Comparison of ENCODE assay signal across 1 cellular context in the genomic region with DNA sequence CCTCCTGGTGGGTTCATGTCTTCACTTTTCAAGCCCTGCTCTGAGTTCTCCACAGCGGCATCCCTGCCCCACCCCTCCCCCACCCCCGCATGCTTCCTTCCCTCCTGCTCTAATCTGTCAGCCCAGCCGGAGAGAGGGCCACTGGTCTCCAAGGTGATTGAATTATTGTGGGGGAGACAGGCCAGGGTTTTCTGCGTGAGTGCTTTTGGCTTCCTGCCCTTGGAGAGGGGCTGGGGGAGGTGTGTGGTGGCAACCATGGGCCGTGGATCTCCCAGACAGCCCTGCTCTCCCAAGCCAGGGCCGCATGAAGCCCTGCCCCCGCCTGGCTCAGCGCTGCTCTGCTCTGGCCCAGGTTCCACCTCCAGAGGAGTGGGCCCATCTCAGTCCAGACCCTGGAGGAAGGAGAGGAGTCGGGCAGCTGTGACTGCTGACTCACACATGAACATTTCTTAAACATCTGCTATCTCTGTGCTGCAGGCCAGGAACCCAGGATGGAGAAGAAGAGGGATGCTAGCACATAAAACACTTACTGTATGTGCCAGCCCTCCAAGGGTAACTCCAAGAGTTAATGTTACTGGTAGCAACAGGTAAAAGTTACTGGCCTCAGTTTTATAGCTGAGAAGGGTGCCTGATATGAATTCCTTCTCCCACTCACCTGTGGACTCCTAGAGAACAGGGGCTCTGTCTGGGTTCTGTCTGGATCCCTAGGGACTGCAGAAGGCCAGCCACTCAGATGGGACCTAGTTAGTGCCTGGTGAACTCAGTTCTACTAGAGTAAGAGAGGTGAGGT.
TF ChIP-seq lines count a peak whose summit lies in the region.

No MANE protein-coding gene starts in this region.

TF ChIP-seq in K562, 482 proteins besides CTCF, POLR2A, EP300 and RAD21 (continued from another document and continues in another):
- TF ChIP-seq, protein P1, sequence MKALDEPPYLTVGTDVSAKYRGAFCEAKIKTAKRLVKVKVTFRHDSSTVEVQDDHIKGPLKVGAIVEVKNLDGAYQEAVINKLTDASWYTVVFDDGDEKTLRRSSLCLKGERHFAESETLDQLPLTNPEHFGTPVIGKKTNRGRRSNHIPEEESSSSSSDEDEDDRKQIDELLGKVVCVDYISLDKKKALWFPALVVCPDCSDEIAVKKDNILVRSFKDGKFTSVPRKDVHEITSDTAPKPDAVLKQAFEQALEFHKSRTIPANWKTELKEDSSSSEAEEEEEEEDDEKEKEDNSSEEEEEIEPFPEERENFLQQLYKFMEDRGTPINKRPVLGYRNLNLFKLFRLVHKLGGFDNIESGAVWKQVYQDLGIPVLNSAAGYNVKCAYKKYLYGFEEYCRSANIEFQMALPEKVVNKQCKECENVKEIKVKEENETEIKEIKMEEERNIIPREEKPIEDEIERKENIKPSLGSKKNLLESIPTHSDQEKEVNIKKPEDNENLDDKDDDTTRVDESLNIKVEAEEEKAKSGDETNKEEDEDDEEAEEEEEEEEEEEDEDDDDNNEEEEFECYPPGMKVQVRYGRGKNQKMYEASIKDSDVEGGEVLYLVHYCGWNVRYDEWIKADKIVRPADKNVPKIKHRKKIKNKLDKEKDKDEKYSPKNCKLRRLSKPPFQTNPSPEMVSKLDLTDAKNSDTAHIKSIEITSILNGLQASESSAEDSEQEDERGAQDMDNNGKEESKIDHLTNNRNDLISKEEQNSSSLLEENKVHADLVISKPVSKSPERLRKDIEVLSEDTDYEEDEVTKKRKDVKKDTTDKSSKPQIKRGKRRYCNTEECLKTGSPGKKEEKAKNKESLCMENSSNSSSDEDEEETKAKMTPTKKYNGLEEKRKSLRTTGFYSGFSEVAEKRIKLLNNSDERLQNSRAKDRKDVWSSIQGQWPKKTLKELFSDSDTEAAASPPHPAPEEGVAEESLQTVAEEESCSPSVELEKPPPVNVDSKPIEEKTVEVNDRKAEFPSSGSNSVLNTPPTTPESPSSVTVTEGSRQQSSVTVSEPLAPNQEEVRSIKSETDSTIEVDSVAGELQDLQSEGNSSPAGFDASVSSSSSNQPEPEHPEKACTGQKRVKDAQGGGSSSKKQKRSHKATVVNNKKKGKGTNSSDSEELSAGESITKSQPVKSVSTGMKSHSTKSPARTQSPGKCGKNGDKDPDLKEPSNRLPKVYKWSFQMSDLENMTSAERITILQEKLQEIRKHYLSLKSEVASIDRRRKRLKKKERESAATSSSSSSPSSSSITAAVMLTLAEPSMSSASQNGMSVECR (CRISPR knock-in tag; IDR thresholded peaks at IDR 0.05) = 0 out of 2 replicates have a peak, but pooled peaks have one; percentile 19
- TF ChIP-seq MXI1 (IDR thresholded peaks at IDR 0.05; ENCODE audit: low read depth, low read length) = peak; percentile 79
- no peak for TF ChIP-seq ZNF140 (CRISPR knock-in tag; IDR thresholded peaks at IDR 0.05)
- TF ChIP-seq, protein P2, sequence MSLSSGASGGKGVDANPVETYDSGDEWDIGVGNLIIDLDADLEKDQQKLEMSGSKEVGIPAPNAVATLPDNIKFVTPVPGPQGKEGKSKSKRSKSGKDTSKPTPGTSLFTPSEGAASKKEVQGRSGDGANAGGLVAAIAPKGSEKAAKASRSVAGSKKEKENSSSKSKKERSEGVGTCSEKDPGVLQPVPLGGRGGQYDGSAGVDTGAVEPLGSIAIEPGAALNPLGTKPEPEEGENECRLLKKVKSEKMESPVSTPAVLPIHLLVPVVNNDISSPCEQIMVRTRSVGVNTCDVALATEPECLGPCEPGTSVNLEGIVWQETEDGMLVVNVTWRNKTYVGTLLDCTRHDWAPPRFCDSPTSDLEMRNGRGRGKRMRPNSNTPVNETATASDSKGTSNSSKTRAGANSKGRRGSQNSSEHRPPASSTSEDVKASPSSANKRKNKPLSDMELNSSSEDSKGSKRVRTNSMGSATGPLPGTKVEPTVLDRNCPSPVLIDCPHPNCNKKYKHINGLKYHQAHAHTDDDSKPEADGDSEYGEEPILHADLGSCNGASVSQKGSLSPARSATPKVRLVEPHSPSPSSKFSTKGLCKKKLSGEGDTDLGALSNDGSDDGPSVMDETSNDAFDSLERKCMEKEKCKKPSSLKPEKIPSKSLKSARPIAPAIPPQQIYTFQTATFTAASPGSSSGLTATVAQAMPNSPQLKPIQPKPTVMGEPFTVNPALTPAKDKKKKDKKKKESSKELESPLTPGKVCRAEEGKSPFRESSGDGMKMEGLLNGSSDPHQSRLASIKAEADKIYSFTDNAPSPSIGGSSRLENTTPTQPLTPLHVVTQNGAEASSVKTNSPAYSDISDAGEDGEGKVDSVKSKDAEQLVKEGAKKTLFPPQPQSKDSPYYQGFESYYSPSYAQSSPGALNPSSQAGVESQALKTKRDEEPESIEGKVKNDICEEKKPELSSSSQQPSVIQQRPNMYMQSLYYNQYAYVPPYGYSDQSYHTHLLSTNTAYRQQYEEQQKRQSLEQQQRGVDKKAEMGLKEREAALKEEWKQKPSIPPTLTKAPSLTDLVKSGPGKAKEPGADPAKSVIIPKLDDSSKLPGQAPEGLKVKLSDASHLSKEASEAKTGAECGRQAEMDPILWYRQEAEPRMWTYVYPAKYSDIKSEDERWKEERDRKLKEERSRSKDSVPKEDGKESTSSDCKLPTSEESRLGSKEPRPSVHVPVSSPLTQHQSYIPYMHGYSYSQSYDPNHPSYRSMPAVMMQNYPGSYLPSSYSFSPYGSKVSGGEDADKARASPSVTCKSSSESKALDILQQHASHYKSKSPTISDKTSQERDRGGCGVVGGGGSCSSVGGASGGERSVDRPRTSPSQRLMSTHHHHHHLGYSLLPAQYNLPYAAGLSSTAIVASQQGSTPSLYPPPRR (CRISPR knock-in tag; IDR thresholded peaks at IDR 0.05; ENCODE audit: borderline replicate concordance) = no peak; the same call in 1 of the 2 replicates
- TF ChIP-seq GATAD2A (IDR thresholded peaks at IDR 0.05) = peak; percentile 20; the same call in 1 of the 2 replicates
- TF ChIP-seq ZBTB1 (CRISPR knock-in tag; IDR thresholded peaks at IDR 0.05; ENCODE audit: borderline replicate concordance, low read depth) = 0 out of 2 replicates have a peak, but pooled peaks have one; percentile 46
- peak; percentile 47 to 53; a peak in 3 of 4 replicates for TF ChIP-seq TEAD1 (CRISPR knock-in tag; IDR thresholded peaks at IDR 0.05)
- peak; percentile 92 for TF ChIP-seq MTA1 (IDR thresholded peaks at IDR 0.05; ENCODE audit: borderline replicate concordance)
- TF ChIP-seq JUN (IDR thresholded peaks at IDR 0.05; ENCODE audit: borderline replicate concordance, low read depth, low read length) = peak; percentile 52
- no peak for TF ChIP-seq JUN (CRISPR knock-in tag; IDR thresholded peaks at IDR 0.05; ENCODE audit: borderline replicate concordance)
- peak in 1 of 2 experiments; percentile 9; a peak in 1 of 4 replicates for TF ChIP-seq SRF (CRISPR knock-in tag; IDR thresholded peaks at IDR 0.05)
- TF ChIP-seq, protein P3, sequence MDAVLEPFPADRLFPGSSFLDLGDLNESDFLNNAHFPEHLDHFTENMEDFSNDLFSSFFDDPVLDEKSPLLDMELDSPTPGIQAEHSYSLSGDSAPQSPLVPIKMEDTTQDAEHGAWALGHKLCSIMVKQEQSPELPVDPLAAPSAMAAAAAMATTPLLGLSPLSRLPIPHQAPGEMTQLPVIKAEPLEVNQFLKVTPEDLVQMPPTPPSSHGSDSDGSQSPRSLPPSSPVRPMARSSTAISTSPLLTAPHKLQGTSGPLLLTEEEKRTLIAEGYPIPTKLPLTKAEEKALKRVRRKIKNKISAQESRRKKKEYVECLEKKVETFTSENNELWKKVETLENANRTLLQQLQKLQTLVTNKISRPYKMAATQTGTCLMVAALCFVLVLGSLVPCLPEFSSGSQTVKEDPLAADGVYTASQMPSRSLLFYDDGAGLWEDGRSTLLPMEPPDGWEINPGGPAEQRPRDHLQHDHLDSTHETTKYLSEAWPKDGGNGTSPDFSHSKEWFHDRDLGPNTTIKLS (IDR thresholded peaks at IDR 0.05; ENCODE audit: borderline replicate concordance, low read depth) = peak; percentile 46; the same call in 1 of the 2 replicates
- TF ChIP-seq, protein P4, sequence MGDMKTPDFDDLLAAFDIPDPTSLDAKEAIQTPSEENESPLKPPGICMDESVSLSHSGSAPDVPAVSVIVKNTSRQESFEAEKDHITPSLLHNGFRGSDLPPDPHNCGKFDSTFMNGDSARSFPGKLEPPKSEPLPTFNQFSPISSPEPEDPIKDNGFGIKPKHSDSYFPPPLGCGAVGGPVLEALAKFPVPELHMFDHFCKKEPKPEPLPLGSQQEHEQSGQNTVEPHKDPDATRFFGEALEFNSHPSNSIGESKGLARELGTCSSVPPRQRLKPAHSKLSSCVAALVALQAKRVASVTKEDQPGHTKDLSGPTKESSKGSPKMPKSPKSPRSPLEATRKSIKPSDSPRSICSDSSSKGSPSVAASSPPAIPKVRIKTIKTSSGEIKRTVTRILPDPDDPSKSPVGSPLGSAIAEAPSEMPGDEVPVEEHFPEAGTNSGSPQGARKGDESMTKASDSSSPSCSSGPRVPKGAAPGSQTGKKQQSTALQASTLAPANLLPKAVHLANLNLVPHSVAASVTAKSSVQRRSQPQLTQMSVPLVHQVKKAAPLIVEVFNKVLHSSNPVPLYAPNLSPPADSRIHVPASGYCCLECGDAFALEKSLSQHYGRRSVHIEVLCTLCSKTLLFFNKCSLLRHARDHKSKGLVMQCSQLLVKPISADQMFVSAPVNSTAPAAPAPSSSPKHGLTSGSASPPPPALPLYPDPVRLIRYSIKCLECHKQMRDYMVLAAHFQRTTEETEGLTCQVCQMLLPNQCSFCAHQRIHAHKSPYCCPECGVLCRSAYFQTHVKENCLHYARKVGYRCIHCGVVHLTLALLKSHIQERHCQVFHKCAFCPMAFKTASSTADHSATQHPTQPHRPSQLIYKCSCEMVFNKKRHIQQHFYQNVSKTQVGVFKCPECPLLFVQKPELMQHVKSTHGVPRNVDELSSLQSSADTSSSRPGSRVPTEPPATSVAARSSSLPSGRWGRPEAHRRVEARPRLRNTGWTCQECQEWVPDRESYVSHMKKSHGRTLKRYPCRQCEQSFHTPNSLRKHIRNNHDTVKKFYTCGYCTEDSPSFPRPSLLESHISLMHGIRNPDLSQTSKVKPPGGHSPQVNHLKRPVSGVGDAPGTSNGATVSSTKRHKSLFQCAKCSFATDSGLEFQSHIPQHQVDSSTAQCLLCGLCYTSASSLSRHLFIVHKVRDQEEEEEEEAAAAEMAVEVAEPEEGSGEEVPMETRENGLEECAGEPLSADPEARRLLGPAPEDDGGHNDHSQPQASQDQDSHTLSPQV (IDR thresholded peaks at IDR 0.05) = peak; percentile 85
- TF ChIP-seq, protein P5, sequence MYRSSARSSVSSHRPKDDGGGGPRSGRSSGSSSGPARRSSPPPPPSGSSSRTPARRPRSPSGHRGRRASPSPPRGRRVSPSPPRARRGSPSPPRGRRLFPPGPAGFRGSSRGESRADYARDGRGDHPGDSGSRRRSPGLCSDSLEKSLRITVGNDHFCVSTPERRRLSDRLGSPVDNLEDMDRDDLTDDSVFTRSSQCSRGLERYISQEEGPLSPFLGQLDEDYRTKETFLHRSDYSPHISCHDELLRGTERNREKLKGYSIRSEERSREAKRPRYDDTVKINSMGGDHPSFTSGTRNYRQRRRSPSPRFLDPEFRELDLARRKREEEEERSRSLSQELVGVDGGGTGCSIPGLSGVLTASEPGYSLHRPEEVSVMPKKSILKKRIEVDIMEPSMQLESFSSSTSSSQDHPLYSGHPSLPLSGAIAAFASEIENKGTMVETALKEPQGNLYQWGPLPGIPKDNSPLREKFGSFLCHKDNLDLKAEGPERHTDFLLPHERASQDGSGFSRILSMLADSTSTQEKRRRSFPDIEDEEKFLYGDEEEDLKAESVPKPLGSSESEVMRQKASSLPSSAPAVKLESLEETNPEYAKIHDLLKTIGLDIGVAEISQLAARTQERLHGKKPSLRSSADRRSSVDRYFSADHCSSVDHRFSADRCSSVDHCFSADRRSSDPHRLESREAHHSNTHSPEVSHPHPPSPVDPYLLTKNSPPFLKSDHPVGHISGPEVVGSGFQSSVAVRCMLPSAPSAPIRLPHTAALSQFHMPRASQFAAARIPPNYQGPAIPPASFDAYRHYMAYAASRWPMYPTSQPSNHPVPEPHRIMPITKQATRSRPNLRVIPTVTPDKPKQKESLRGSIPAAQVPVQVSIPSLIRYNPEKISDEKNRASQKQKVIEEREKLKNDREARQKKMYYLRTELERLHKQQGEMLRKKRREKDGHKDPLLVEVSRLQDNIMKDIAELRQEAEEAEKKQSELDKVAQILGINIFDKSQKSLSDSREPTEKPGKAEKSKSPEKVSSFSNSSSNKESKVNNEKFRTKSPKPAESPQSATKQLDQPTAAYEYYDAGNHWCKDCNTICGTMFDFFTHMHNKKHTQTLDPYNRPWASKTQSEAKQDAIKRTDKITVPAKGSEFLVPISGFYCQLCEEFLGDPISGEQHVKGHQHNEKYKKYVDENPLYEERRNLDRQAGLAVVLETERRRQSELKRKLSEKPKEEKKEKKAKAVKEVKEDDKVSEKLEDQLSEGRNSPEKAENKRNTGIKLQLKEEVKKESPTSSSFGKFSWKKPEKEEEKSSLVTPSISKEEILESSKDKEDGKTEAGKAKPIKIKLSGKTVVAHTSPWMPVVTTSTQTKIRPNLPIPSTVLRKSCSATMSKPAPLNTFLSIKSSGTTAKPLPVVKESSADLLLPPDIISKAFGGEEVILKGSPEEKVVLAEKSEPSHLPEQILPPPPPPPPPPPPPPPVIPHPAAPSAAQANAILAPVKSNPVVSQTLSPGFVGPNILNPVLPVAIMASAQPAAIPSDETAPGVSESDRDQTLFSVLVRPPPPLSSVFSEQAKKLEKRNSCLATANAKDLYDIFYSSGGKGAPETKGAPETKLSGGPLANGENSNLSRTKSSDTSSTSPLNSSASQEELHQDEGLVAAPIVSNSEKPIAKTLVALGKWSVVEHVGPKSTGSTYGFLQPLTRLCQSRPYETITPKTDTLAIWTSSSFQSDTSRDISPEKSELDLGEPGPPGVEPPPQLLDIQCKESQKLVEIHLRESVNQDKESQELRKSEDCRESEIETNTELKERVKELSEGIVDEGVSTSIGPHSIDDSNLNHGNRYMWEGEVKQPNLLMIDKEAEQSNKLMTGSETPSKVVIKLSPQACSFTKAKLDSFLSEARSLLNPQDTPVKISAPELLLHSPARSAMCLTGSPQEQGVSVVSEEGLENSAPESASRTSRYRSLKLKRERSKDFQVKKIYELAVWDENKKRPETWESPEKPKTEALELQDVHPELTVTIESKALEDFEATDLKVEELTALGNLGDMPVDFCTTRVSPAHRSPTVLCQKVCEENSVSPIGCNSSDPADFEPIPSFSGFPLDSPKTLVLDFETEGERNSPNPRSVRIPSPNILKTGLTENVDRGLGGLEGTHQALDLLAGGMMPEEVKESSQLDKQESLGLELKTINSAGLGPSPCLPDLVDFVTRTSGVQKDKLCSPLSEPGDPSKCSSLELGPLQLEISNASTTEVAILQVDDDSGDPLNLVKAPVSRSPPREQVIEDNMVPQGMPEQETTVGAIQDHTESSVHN (IDR thresholded peaks at IDR 0.05; ENCODE audit: borderline replicate concordance in 1 of 2, low read depth in 1 of 2) = peak in 1 of 2 experiments; percentile 82; a peak in 2 of 4 replicates
- peak in 1 of 3 experiments; percentile 44 for TF ChIP-seq YY1 (IDR thresholded peaks at IDR 0.05; ENCODE audit: borderline replicate concordance in 1 of 3, control insufficient read depth in 1 of 3, extremely low read depth in 1 of 3, insufficient read depth in 3 of 3, insufficient read length in 1 of 3, insufficient replicate concordance in 2 of 3, low read depth in 1 of 3, low read length in 2 of 3)
- no peak for TF ChIP-seq RBM34 (IDR thresholded peaks at IDR 0.05; ENCODE audit: borderline replicate concordance, insufficient read depth, low read length)
